In genomic region chr15:66356069-66356358, GRCh38 we compare ENCODE assay signal across 8 cellular contexts. TPM values are rescaled to one million over a fixed set of nuclear protein-coding genes. Genes with fewer than 3 reads are reported as not detected.
DNase-seq lines count a peak whose midpoint lies in the region; ATAC-seq, FAIRE-seq and TF ChIP-seq lines count a peak whose summit lies in the region.

No MANE protein-coding gene starts in this region.

- CTCF ChIA-PET in activated naive CD4-positive, alpha-beta T cell treated with anti-CD3 and anti-CD28 coated beads for 36 hours (lab: Charles Lee) = interaction anchor here (2.8 to 3.8 kb wide), 2 partner anchors 30 to 142 kb away, joined by 12 to 28 read pairs; partner anchors contain the start of genes MAP2K1 and SNAPC5
- CTCF ChIA-PET in activated CD4-positive, alpha-beta memory T cell treated with anti-CD3 and anti-CD28 coated beads, Interleukin-2, amount 10 ng/mL, durations not matched to agents 7 days and 5 days (lab: Charles Lee) = interaction anchor here (0.7 to 5.6 kb wide), 4 partner anchors 30 to 143 kb away, joined by 3 to 74 read pairs (median 4); partner anchors contain the start of genes MAP2K1 and SNAPC5

- H3K9me3 ChIP-seq in kidney (ENCODE audit: control insufficient read depth in 1 of 2, low read length in 2 of 2) (no peaks in the 10 kb centered on the region), thyroid gland (no peaks in the 10 kb centered on the region)

- FAIRE-seq in kidney (lab: Jason Lieb, UNC) = no peak

- H3K9me3 Mint-ChIP-seq in activated naive CD4-positive, alpha-beta T cell treated with anti-CD3 and anti-CD28 coated beads for 36 hours = no peaks in the 10 kb centered on the region
- H3K9me3 Mint-ChIP-seq in activated CD4-positive, alpha-beta memory T cell treated with anti-CD3 and anti-CD28 coated beads, Interleukin-2, amount 10 ng/mL, durations not matched to agents 7 days and 5 days = no peaks in the 10 kb centered on the region

- POLR2A ChIA-PET in activated CD4-positive, alpha-beta memory T cell treated with anti-CD3 and anti-CD28 coated beads, Interleukin-2, amount 10 ng/mL, durations not matched to agents 7 days and 5 days (lab: Charles Lee) = interaction anchor here (0.9 to 4.3 kb wide), 9 partner anchors 11 to 1052 kb away, joined by 3 to 55 read pairs (median 14); partner anchors contain the start of genes DIS3L, MAP2K1, RAB11A and RNU5B-1

- peak overlapping the region; percentile 96 for H3K4me3 Mint-ChIP-seq in activated naive CD4-positive, alpha-beta T cell treated with anti-CD3 and anti-CD28 coated beads for 36 hours
- H3K4me3 Mint-ChIP-seq in activated CD4-positive, alpha-beta memory T cell treated with anti-CD3 and anti-CD28 coated beads, Interleukin-2, amount 10 ng/mL, durations not matched to agents 7 days and 5 days = peak overlapping the region; percentile 93

- H3K36me3 Mint-ChIP-seq in activated naive CD4-positive, alpha-beta T cell treated with anti-CD3 and anti-CD28 coated beads for 36 hours (ENCODE audit: low read depth) = peaks cover 20% of the 10 kb centered on the region
- peaks cover 31% of the 10 kb centered on the region for H3K36me3 Mint-ChIP-seq in activated CD4-positive, alpha-beta memory T cell treated with anti-CD3 and anti-CD28 coated beads, Interleukin-2, amount 10 ng/mL, durations not matched to agents 7 days and 5 days (ENCODE audit: low read depth)

- TF ChIP-seq POLR2A in thyroid gland (IDR thresholded peaks at IDR 0.05) = no peak

- no peaks in the 10 kb centered on the region for H3K27me3 ChIP-seq in thyroid gland

- WGBS in thyroid gland, 2 donors = 4 to 5% methylated on average over 12 of the region's 12 CpGs

- no peak for ATAC-seq in HG02798 (IDR thresholded peaks at IDR 0.05; ENCODE audit: poor library complexity, unreplicated experiment)

- no peak for TF ChIP-seq CTCF in kidney (IDR thresholded peaks at IDR 0.05; ENCODE audit: borderline replicate concordance, extremely low read depth, insufficient read depth)
- no peak for TF ChIP-seq CTCF in thyroid gland (IDR thresholded peaks at IDR 0.05)

- peak overlapping the region; percentile 95 for H3K27ac Mint-ChIP-seq in activated naive CD4-positive, alpha-beta T cell treated with anti-CD3 and anti-CD28 coated beads for 36 hours
- H3K27ac Mint-ChIP-seq in activated CD4-positive, alpha-beta memory T cell treated with anti-CD3 and anti-CD28 coated beads, Interleukin-2, amount 10 ng/mL, durations not matched to agents 7 days and 5 days = peak overlapping the region; percentile 93

- peaks cover 37% of the 10 kb centered on the region for H3K4me1 Mint-ChIP-seq in activated naive CD4-positive, alpha-beta T cell treated with anti-CD3 and anti-CD28 coated beads for 36 hours (ENCODE audit: low read depth)
- H3K4me1 Mint-ChIP-seq in activated CD4-positive, alpha-beta memory T cell treated with anti-CD3 and anti-CD28 coated beads, Interleukin-2, amount 10 ng/mL, durations not matched to agents 7 days and 5 days = peaks cover 37% of the 10 kb centered on the region

- peak overlapping the region; percentile 57 to 85 for H3K9ac ChIP-seq in kidney (ENCODE audit: low read length in 2 of 2)

- intact Hi-C loops in activated naive CD4-positive, alpha-beta T cell treated with anti-CD3 and anti-CD28 coated beads for 36 hours (cut with micrococcal nuclease) = loop anchor here (1.0 kb wide), 8 partner anchors 13 to 839 kb away; partner anchors contain the start of genes DPP8, MAP2K1, RPL4 and SNAPC5
- intact Hi-C loops in kidney (cut with DNase I) = no loop called here
- intact Hi-C loops in thyroid gland (cut with DNase I) = no loop called here

- peaks cover 0 to 5% of the 10 kb centered on the region in 2 donors for H3K4me1 ChIP-seq in kidney (ENCODE audit: control insufficient read depth in 1 of 2, insufficient read depth in 1 of 2, low read depth in 1 of 2, low read length in 2 of 2)
- H3K4me1 ChIP-seq in thyroid gland = peaks cover 0 to 6% of the 10 kb centered on the region in 2 donors

- peak overlapping the region; percentile 74 to 82 for H3K4me3 ChIP-seq in kidney (ENCODE audit: low read length in 2 of 2)
- H3K4me3 ChIP-seq in thyroid gland (replicated peaks in 1 of 3) = peak overlapping the region in 2 of 3 donors; percentile 36 to 39

- DNase-seq in activated naive CD4-positive, alpha-beta T cell treated with anti-CD3 and anti-CD28 coated beads for 36 hours = no peak
- DNase-seq in activated naive CD4-positive, alpha-beta T cell treated with anti-CD3 and anti-CD28 coated beads, Interleukin-2, amount 50 U/mL, for 16 hours = no peak
- no peak for DNase-seq in activated CD4-positive, alpha-beta memory T cell treated with anti-CD3 and anti-CD28 coated beads, Interleukin-2, amount 10 ng/mL, durations not matched to agents 7 days and 5 days
- DNase-seq in kidney (no peak), thyroid gland (peak in 1 of 2 donors; percentile 3), cortex of kidney (lab: John Stamatoyannopoulos, UW) (no peak), iPS-NIHi11 (ENCODE audit: low spot score) (no peak)

- peak overlapping the region in 1 of 2 donors; percentile 63 for H3K27ac ChIP-seq in kidney (ENCODE audit: low read depth in 2 of 2, low read length in 2 of 2)
- peak overlapping the region in 2 of 3 donors; percentile 20 to 48 for H3K27ac ChIP-seq in thyroid gland

- H3K36me3 ChIP-seq in kidney (ENCODE audit: control insufficient read depth in 1 of 2, insufficient read depth in 2 of 2, low read length in 2 of 2) (no peaks in the 10 kb centered on the region), thyroid gland (peaks cover 0 to 3% of the 10 kb centered on the region in 2 donors)

- no peaks in the 10 kb centered on the region for H3K27me3 Mint-ChIP-seq in activated naive CD4-positive, alpha-beta T cell treated with anti-CD3 and anti-CD28 coated beads for 36 hours (ENCODE audit: low read depth)
- no peaks in the 10 kb centered on the region for H3K27me3 Mint-ChIP-seq in activated CD4-positive, alpha-beta memory T cell treated with anti-CD3 and anti-CD28 coated beads, Interleukin-2, amount 10 ng/mL, durations not matched to agents 7 days and 5 days

RNA-seq across cellular contexts. Expression of gene TIPIN, which starts 0.5 kb away (rescaled TPM):
- 10 to 100 TPM; 33.8 to 34.7 TPM for total RNA-seq in activated naive CD4-positive, alpha-beta T cell treated with anti-CD3 and anti-CD28 coated beads for 36 hours
- total RNA-seq in activated CD4-positive, alpha-beta memory T cell treated with anti-CD3 and anti-CD28 coated beads, Interleukin-2, amount 10 ng/mL, durations not matched to agents 7 days and 5 days = 10 to 100 TPM; 27.2 to 28.9 TPM
- total RNA-seq in kidney = 7.5 TPM
- polyA plus RNA-seq in kidney (ENCODE audit: insufficient read depth, low read depth, low replicate concordance) = 4.3 TPM
- 1 to 10 TPM; 4.5 to 7.5 (median 6.5) TPM for total RNA-seq in thyroid gland

RNA-seq across cellular contexts. Expression of gene MAP2K1, which starts 30.7 kb away (rescaled TPM):
- 10 to 100 TPM; 69.6 to 72.6 TPM for total RNA-seq in activated naive CD4-positive, alpha-beta T cell treated with anti-CD3 and anti-CD28 coated beads for 36 hours
- 10 to 100 TPM; 87.6 to 89.0 TPM for total RNA-seq in activated CD4-positive, alpha-beta memory T cell treated with anti-CD3 and anti-CD28 coated beads, Interleukin-2, amount 10 ng/mL, durations not matched to agents 7 days and 5 days
- total RNA-seq in kidney (49.4 TPM), thyroid gland (10 to 100 TPM; 18.1 to 25.4 (median 25.3) TPM)
- polyA plus RNA-seq in kidney (ENCODE audit: insufficient read depth, low read depth, low replicate concordance) = 33.1 TPM
